Comparison of ENCODE assay signal across 8 cellular contexts in the genomic region with DNA sequence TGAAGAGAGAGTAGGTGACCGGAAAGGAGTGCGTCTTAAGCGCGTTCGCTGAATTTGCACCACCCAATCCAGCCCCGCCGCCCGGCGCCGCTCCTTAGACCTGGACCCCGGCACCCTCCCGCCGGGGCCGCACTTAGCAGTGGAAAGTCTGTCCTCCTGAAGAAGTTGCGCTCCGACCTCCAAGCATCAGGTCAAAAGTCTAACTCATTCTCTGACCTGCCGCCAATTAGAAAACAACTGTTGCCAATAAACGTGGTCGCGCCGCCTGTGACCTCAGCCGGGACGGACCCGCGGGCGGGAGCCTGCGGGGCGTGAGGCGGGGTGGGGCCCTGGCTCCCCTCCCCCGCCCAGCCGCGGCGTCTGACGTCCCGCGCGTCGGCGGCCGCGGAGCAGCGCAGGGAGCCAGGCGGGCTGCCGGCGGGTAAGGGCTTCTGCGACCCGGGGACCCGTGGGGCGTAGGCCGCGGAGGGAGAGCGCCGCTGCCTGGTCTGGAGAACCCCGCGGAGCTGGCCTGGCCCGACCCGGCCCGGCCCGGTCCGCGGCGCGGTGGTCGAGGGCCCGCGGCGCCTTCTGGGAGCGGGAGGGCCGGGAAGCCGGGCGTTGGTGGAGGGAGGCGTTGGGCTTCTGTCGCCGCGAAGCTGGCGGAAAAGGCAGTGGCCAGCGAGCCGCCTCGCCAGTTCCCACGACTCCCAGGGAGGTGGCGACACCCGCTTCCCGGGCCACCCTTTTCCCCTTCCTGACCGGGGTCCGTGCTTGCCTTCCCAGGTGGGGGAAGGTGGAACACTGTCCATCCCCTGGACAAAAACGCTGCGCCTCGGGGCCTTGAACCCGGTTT. TPM values are rescaled to one million over a fixed set of nuclear protein-coding genes. Genes with fewer than 3 reads are reported as not detected.
A peak's percentile ranks its signal among the peaks of the same experiment; 100 is the strongest.
DNase-seq lines count a peak whose midpoint lies in the region; ATAC-seq and TF ChIP-seq lines count a peak whose summit lies in the region.

A gene with protein sequence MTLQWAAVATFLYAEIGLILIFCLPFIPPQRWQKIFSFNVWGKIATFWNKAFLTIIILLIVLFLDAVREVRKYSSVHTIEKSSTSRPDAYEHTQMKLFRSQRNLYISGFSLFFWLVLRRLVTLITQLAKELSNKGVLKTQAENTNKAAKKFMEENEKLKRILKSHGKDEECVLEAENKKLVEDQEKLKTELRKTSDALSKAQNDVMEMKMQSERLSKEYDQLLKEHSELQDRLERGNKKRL (plus strand): TSS at position 366 of the 835 bp plus-strand sequence. CDS start 527 bp downstream, outside the sequence.

- H2AFZ ChIP-seq in neural progenitor cell (replicated peaks), result peak within 1 kb of the TSS; percentile 97

- H3K27me3 ChIP-seq in foreskin keratinocyte (no peaks in the 10 kb centered on the region), neural progenitor cell (no peaks in the 10 kb centered on the region)

- H3K27ac ChIP-seq in foreskin keratinocyte (peak within 1 kb of the TSS; percentile 95), neural progenitor cell (peak within 1 kb of the TSS; percentile 59)

- peaks cover 20% of the 10 kb centered on the region for H3K4me1 ChIP-seq in foreskin keratinocyte
- peaks cover 10% of the 10 kb centered on the region for H3K4me1 ChIP-seq in neural progenitor cell

- peak within 1 kb of the TSS; percentile 76 for H3K27ac Mint-ChIP-seq in neural progenitor cell

- H3K4me2 ChIP-seq in neural progenitor cell, result peak within 1 kb of the TSS; percentile 93

- H3K36me3 ChIP-seq in neural progenitor cell, result peaks cover under 1% of the 10 kb centered on the region

- peaks cover 12% of the 10 kb centered on the region for H3K79me2 ChIP-seq in neural progenitor cell (ENCODE audit: low read depth)

- peak within 1 kb of the TSS; percentile 94 for H3K4me3 Mint-ChIP-seq in neural progenitor cell

- H3K9me3 ChIP-seq in neural progenitor cell (ENCODE audit: low read depth), result no peaks in the 10 kb centered on the region

- no peaks in the 10 kb centered on the region for H4K20me1 ChIP-seq in neural progenitor cell (ENCODE audit: low read depth)

- peak; percentile 40 for TF ChIP-seq CTCF in foreskin keratinocyte (conservative IDR thresholded peaks at IDR 0.05)
- TF ChIP-seq CTCF in neural progenitor cell (IDR thresholded peaks at IDR 0.05), result peak; percentile 39
- no peak for TF ChIP-seq CTCF in subcutaneous adipose tissue (IDR thresholded peaks at IDR 0.05; ENCODE audit: low read depth)

- in situ Hi-C loops in KBM-7 (cut with MboI; ENCODE audit: low pct_unique_long_range_greater_than_20kb, low sequenced_read_pairs), result no loop called here

- ATAC-seq in GM21619 (IDR thresholded peaks at IDR 0.05; ENCODE audit: unreplicated experiment), result peak; percentile 89
- ATAC-seq in foreskin keratinocyte, result peak; percentile 90

- no peaks in the 10 kb centered on the region for H3K27me3 Mint-ChIP-seq in neural progenitor cell (ENCODE audit: insufficient read depth, low read depth)

- H3K4me3 ChIP-seq in neural progenitor cell, result peak within 1 kb of the TSS; percentile 88

- peaks cover 6% of the 10 kb centered on the region for H3F3A ChIP-seq in neural progenitor cell (ENCODE audit: low read depth)

- H3K9ac ChIP-seq in neural progenitor cell, result peak within 1 kb of the TSS; percentile 47

- peaks cover 5% of the 10 kb centered on the region for H3K36me3 Mint-ChIP-seq in neural progenitor cell

- H3K4me1 Mint-ChIP-seq in neural progenitor cell, result peaks cover 10% of the 10 kb centered on the region

- DNase-seq in EL, result peak; percentile 70
- peak; percentile 81 for DNase-seq in KBM-7
- peak; percentile 17 for DNase-seq in SHP77 treated with DMSO at 0.1 percent for 48 hours (lab: John Stamatoyannopoulos, UW)
- peak; percentile 54 for DNase-seq in activated gamma-delta T cell treated with anti-CD3 and anti-CD28 coated beads, Interleukin-2, amount 50 U/mL, for 16 hours (ENCODE audit: low read depth)
- peak in 1 of 2 donors; percentile 49 for DNase-seq in foreskin keratinocyte
- DNase-seq in neural progenitor cell (ENCODE audit: low spot score), result peak; percentile 91

- no peaks in the 10 kb centered on the region for H3K9me3 Mint-ChIP-seq in neural progenitor cell

RNA-seq across cellular contexts. Expression of the gene that starts here (rescaled TPM):
- total RNA-seq in foreskin keratinocyte (70.4 and 80.3 TPM in 2 replicates), neural progenitor cell (ENCODE audit: low replicate concordance) (52.6 and 103 TPM in 2 replicates), subcutaneous adipose tissue (100 to 1,000 TPM; 112 to 147 (median 131) TPM)
- polyA plus RNA-seq in foreskin keratinocyte, result 42.4 and 43.4 TPM in 2 replicates
